Comparison of ENCODE assay signal across 7 cellular contexts in genomic region chrX:52995135-52995973, GRCh38. TPM values are rescaled to one million over a fixed set of nuclear protein-coding genes. Genes with fewer than 3 reads are reported as not detected.
A peak's percentile ranks its signal among the peaks of the same experiment; 100 is the strongest.
DNase-seq lines count a peak whose midpoint lies in the region; ATAC-seq and TF ChIP-seq lines count a peak whose summit lies in the region.

No MANE protein-coding gene starts in this region.

- WGBS in hepatocyte (ENCODE audit: low lambda C conversion rate, missing lambda C conversion rate), result 38% methylated on average over 45 of the region's 45 CpGs

- ATAC-seq in GM18502 (IDR thresholded peaks at IDR 0.05; ENCODE audit: poor library complexity, unreplicated experiment) (peak; percentile 97), HG02970 (IDR thresholded peaks at IDR 0.05; ENCODE audit: low FRiP score, unreplicated experiment) (peak; percentile 92)

- H3K79me2 ChIP-seq in hepatocyte, result peaks cover 14% of the 10 kb centered on the region

- H4K20me1 ChIP-seq in hepatocyte (ENCODE audit: insufficient read depth, poor library complexity, severe bottlenecking), result no peaks in the 10 kb centered on the region

- no peaks in the 10 kb centered on the region for H3K27me3 ChIP-seq in hepatocyte

- peak; percentile 71 for TF ChIP-seq CTCF in astrocyte of the cerebellum (IDR thresholded peaks at IDR 0.05; ENCODE audit: low read depth, low read length, missing control alignments)
- peak; percentile 41 for TF ChIP-seq CTCF in hepatocyte (IDR thresholded peaks at IDR 0.05; ENCODE audit: poor library complexity)

- peak overlapping the region; percentile 98 for H3K27ac ChIP-seq in hepatocyte

- DNase-seq in NCI-H187 treated with DMSO at 0.1 percent for 48 hours (lab: John Stamatoyannopoulos, UW), result peak; percentile 37
- peak; percentile 86 for DNase-seq in T-helper 22 cell (ENCODE audit: low read depth)
- peak; percentile 85 for DNase-seq in astrocyte of the cerebellum (ENCODE audit: low read depth)
- peak; percentile 94 for DNase-seq in hepatocyte (ENCODE audit: low spot score)
- DNase-seq in renal cortical epithelial cell (ENCODE audit: low read depth), result peak; percentile 87

- no peaks in the 10 kb centered on the region for H3K36me3 ChIP-seq in hepatocyte (replicated peaks; ENCODE audit: insufficient read depth, low read depth)

- in situ Hi-C loops in astrocyte of the cerebellum (cut with HindIII; ENCODE audit: low sequenced_read_pairs), result no loop called here

- peak overlapping the region; percentile 55 for H3K4me3 ChIP-seq in astrocyte of the cerebellum (ENCODE audit: low read depth, low read length)
- H3K4me3 ChIP-seq in hepatocyte, result peak overlapping the region; percentile 34

- peak overlapping the region; percentile 76 for H3K4me2 ChIP-seq in hepatocyte

- no peaks in the 10 kb centered on the region for H3K9me3 ChIP-seq in hepatocyte (ENCODE audit: low read depth)

- H2AFZ ChIP-seq in hepatocyte, result peak overlapping the region; percentile 50

- H3K4me1 ChIP-seq in hepatocyte (ENCODE audit: insufficient read depth), result no peaks in the 10 kb centered on the region

- H3K9me2 ChIP-seq in hepatocyte (replicated peaks; ENCODE audit: insufficient read depth), result no peaks in the 10 kb centered on the region

RNA-seq across cellular contexts. Expression of gene FAM156A, which starts 37.0 kb away (rescaled TPM):
- total RNA-seq in hepatocyte, result 10.8 and 16.9 TPM in 2 replicates
- 26.6 and 43.1 TPM in 2 replicates for polyA plus RNA-seq in hepatocyte
- 3.5 and 10.5 TPM in 2 replicates for total RNA-seq in renal cortical epithelial cell

RNA-seq across cellular contexts. Expression of gene GPR173, which starts 53.2 kb away (rescaled TPM):
- total RNA-seq in hepatocyte (2.2 and 3.4 TPM in 2 replicates), renal cortical epithelial cell (0.52 and 3.3 TPM in 2 replicates)
- polyA plus RNA-seq in hepatocyte, result 1.2 TPM in 2 replicates

Comparison
In these comparisons a context has a peak if more than half of its experiments do, and no peak if none do; other contexts are left out.
1. Peak in every context shown above with its lines: DNase-seq, ATAC-seq, H3K4me3 ChIP-seq and H3K27ac ChIP-seq.
2. DNase-seq: peak in every context shown above with its lines; median percentile 94 in hepatocyte; 87 in renal cortical epithelial cell; 86 in T-helper 22 cell; 85 in astrocyte of the cerebellum; 37 in NCI-H187 treated with DMSO at 0.1 percent for 48 hours.